26 cellular contexts compared by ENCODE assay signal in the genomic region with DNA sequence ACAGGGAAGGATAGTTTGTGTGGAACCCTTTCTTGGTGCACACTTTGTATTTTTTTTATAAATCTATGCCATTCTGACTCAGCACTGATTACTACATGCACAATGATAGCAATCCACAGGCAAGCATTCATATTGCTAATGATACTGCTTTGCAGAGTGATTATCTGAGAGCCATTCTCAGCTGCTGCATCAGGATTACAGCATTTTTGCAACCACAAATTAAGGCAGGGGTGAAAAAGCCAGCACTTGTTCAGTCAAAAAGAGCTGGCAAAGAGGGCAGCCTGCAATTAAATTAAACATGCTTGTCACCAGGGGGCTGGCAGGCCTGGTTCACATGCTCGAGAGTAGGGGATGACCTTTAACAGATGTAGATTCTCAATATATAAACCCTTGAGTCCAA. TPM values are rescaled to one million over a fixed set of nuclear protein-coding genes. Genes with fewer than 3 reads are reported as not detected.
DNase-seq lines count a peak whose midpoint lies in the region; ATAC-seq, FAIRE-seq and TF ChIP-seq lines count a peak whose summit lies in the region.
"Had no signal": no experiment of that assay in that cellular context is flagged by ENCODE, and none has a peak within 500 bp of the region (broad histone marks: within the 10 kb centered on the region; RNA-seq: fewer than 3 reads in every experiment).

No MANE protein-coding gene starts in this region.

- H3K27me3 Mint-ChIP-seq in T-cell: peaks cover 0 to 10% of the 10 kb centered on the region in 2 donors
- H3K27me3 Mint-ChIP-seq: stimulated activated naive CD8-positive, alpha-beta T cell treated with anti-CD3 and anti-CD28 coated beads, Interleukin-15, Interleukin-2, amounts not matched to agents 100 ng/mL and 50 ng/mL, for 24 hours had no signal

- H3K36me3 ChIP-seq in bronchial epithelial cell (ENCODE audit: control insufficient read depth, insufficient read depth, low read length): no peaks in the 10 kb centered on the region
- H3K36me3 ChIP-seq: BE2C, heart right ventricle, SJSA1, thyroid gland, WERI-Rb-1 had no signal

- no peaks in the 10 kb centered on the region for H3K36me3 Mint-ChIP-seq in T-cell
- H3K36me3 Mint-ChIP-seq: naive thymus-derived CD8-positive, alpha-beta T cell had no signal

- DNase-seq in NCI-H524 (lab: John Stamatoyannopoulos, UW) (peak; percentile 9 to 21), NCI-H524 treated with DMSO at 0.1 percent for 48 hours (lab: John Stamatoyannopoulos, UW) (no peak), NCI-H2227 (lab: John Stamatoyannopoulos, UW; ENCODE audit: unreplicated experiment) (peak; percentile 91), bronchial epithelial cell (ENCODE audit: low read depth) (peak; percentile 15), NCI-H2196 (lab: John Stamatoyannopoulos, UW; ENCODE audit: unreplicated experiment) (no peak), HT-29 (ENCODE audit: low spot score) (no peak), T-cell (no peak)
- DNase-seq: activated CD4-positive, alpha-beta T cell treated with anti-CD3 and anti-CD28 coated beads, Interleukin-2, amount 10 ng/mL, durations not matched to agents 7 days and 5 days; BE2C; caudate nucleus; dermis blood vessel endothelial cell; heart right ventricle; Kasumi-1; naive thymus-derived CD8-positive, alpha-beta T cell; NCI-H446; right cardiac atrium; thyroid gland; WERI-Rb-1 had no signal

- CTCF ChIA-PET in T-cell (lab: Charles Lee): no interaction called here

- H3K27ac Mint-ChIP-seq in T-cell: no peak overlapping the region
- H3K27ac Mint-ChIP-seq: activated CD4-positive, alpha-beta T cell treated with anti-CD3 and anti-CD28 coated beads, Interleukin-2, amount 10 ng/mL, durations not matched to agents 7 days and 5 days; naive thymus-derived CD8-positive, alpha-beta T cell; stimulated activated naive CD8-positive, alpha-beta T cell treated with anti-CD3 and anti-CD28 coated beads, Interleukin-15, Interleukin-2, amounts not matched to agents 100 ng/mL and 50 ng/mL, for 24 hours had no signal

- no peak overlapping the region for H3K4me3 Mint-ChIP-seq in T-cell
- H3K4me3 Mint-ChIP-seq: activated CD4-positive, alpha-beta T cell treated with anti-CD3 and anti-CD28 coated beads, Interleukin-2, amount 10 ng/mL, durations not matched to agents 7 days and 5 days; naive thymus-derived CD8-positive, alpha-beta T cell; stimulated activated naive CD8-positive, alpha-beta T cell treated with anti-CD3 and anti-CD28 coated beads, Interleukin-15, Interleukin-2, amounts not matched to agents 100 ng/mL and 50 ng/mL, for 24 hours had no signal

- no peak overlapping the region for H3K4me3 ChIP-seq in bronchial epithelial cell (ENCODE audit: low read depth, low read length)
- H3K4me3 ChIP-seq: heart right ventricle, SJSA1, thyroid gland had no signal

- no peaks in the 10 kb centered on the region for H3K27me3 ChIP-seq in bronchial epithelial cell (ENCODE audit: control insufficient read depth, insufficient read depth, low read length)
- H3K27me3 ChIP-seq: BE2C, SJSA1, thyroid gland had no signal

- ATAC-seq in T-cell (replicated peaks in 1 of 4): no peak
- ATAC-seq in HG02970 (IDR thresholded peaks at IDR 0.05; ENCODE audit: low FRiP score, unreplicated experiment): no peak
- ATAC-seq: heart right ventricle; left lobe of liver; naive thymus-derived CD8-positive, alpha-beta T cell had no signal

- H3K4me1 Mint-ChIP-seq in T-cell: no peaks in the 10 kb centered on the region
- H3K4me1 Mint-ChIP-seq: activated CD4-positive, alpha-beta T cell treated with anti-CD3 and anti-CD28 coated beads, Interleukin-2, amount 10 ng/mL, durations not matched to agents 7 days and 5 days; naive thymus-derived CD8-positive, alpha-beta T cell had no signal

- POLR2A ChIA-PET in T-cell (lab: Charles Lee): no interaction called here

- no peak for FAIRE-seq in bronchial epithelial cell (lab: Jason Lieb, UNC)
- FAIRE-seq: A204.1, RCC 7860 had no signal

- no peaks in the 10 kb centered on the region for H3K9me3 Mint-ChIP-seq in T-cell
- H3K9me3 Mint-ChIP-seq: activated CD4-positive, alpha-beta T cell treated with anti-CD3 and anti-CD28 coated beads, Interleukin-2, amount 10 ng/mL, durations not matched to agents 7 days and 5 days; naive thymus-derived CD8-positive, alpha-beta T cell; stimulated activated naive CD8-positive, alpha-beta T cell treated with anti-CD3 and anti-CD28 coated beads, Interleukin-15, Interleukin-2, amounts not matched to agents 100 ng/mL and 50 ng/mL, for 24 hours had no signal

- no peak for TF ChIP-seq CTCF in bronchial epithelial cell (IDR thresholded peaks at IDR 0.05; ENCODE audit: insufficient read depth, low read length, severe bottlenecking)

RNA-seq across cellular contexts. Expression of gene SLC17A4, which starts 40.7 kb away (rescaled TPM):
- total RNA-seq in bronchial epithelial cell (not detected in 2 replicates), T-cell (not detected)
- total RNA-seq in HT-29 (2014; rRNA removed; shearing (Covaris generic)): 0.05 and 0.23 TPM in 2 replicates
- total RNA-seq: activated CD4-positive, alpha-beta T cell treated with anti-CD3 and anti-CD28 coated beads, Interleukin-2, amount 10 ng/mL, durations not matched to agents 7 days and 5 days; Daoy; dermis blood vessel endothelial cell; heart right ventricle; naive thymus-derived CD8-positive, alpha-beta T cell; osteoblast; right cardiac atrium; SJSA1; thyroid gland had no signal

Comparison
In these comparisons a context has a peak if more than half of its experiments do, and no peak if none do; other contexts are left out.
1. DNase-seq: peak in NCI-H524 (2 of 2), NCI-H2227 (single experiment) and bronchial epithelial cell (single experiment); none in NCI-H524 treated with DMSO at 0.1 percent for 48 hours (single experiment), NCI-H2196 (single experiment), HT-29 (single experiment) and T-cell (0 of 34).